In the genomic region with DNA sequence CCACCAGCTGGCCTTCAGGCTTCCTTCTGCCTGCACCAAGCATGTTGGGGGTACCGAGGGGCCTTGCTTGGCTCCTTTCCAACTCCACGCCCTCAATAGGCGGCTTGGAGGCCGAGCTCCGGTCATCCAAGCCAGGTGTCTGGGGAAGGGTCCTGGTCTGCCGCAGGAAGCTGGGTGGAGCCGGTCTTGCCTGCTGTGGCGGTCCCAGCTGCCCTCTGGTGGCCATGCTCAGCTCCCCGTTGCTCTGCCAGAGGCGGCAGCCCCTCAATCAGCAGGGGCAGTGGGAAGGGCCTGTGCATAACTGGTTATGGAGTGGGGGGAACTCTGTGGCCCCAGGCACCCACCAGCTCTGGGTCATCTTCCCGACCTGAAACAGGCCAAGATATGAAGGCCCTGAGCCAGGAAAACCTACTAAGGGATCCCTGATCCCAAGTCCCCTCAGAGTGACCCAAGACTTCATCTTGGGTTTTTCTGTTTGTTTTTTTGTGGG, we compare ENCODE assay signal across 1 cellular context.
TF ChIP-seq lines count a peak whose summit lies in the region.

No MANE protein-coding gene starts in this region.

TF ChIP-seq in K562, 482 proteins besides CTCF, POLR2A, EP300 and RAD21 (continues in another document):
- TF ChIP-seq, protein P1, sequence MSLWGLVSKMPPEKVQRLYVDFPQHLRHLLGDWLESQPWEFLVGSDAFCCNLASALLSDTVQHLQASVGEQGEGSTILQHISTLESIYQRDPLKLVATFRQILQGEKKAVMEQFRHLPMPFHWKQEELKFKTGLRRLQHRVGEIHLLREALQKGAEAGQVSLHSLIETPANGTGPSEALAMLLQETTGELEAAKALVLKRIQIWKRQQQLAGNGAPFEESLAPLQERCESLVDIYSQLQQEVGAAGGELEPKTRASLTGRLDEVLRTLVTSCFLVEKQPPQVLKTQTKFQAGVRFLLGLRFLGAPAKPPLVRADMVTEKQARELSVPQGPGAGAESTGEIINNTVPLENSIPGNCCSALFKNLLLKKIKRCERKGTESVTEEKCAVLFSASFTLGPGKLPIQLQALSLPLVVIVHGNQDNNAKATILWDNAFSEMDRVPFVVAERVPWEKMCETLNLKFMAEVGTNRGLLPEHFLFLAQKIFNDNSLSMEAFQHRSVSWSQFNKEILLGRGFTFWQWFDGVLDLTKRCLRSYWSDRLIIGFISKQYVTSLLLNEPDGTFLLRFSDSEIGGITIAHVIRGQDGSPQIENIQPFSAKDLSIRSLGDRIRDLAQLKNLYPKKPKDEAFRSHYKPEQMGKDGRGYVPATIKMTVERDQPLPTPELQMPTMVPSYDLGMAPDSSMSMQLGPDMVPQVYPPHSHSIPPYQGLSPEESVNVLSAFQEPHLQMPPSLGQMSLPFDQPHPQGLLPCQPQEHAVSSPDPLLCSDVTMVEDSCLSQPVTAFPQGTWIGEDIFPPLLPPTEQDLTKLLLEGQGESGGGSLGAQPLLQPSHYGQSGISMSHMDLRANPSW (CRISPR knock-in tag; IDR thresholded peaks at IDR 0.05), result no peak
- 0 out of 2 replicates have a peak, but pooled peaks have one; percentile 19 for TF ChIP-seq RFX7 (CRISPR knock-in tag; IDR thresholded peaks at IDR 0.05)
- TF ChIP-seq, protein P2, sequence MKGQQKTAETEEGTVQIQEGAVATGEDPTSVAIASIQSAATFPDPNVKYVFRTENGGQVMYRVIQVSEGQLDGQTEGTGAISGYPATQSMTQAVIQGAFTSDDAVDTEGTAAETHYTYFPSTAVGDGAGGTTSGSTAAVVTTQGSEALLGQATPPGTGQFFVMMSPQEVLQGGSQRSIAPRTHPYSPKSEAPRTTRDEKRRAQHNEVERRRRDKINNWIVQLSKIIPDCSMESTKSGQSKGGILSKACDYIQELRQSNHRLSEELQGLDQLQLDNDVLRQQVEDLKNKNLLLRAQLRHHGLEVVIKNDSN (CRISPR knock-in tag; IDR thresholded peaks at IDR 0.05), result no peak
- TF ChIP-seq, protein P3, sequence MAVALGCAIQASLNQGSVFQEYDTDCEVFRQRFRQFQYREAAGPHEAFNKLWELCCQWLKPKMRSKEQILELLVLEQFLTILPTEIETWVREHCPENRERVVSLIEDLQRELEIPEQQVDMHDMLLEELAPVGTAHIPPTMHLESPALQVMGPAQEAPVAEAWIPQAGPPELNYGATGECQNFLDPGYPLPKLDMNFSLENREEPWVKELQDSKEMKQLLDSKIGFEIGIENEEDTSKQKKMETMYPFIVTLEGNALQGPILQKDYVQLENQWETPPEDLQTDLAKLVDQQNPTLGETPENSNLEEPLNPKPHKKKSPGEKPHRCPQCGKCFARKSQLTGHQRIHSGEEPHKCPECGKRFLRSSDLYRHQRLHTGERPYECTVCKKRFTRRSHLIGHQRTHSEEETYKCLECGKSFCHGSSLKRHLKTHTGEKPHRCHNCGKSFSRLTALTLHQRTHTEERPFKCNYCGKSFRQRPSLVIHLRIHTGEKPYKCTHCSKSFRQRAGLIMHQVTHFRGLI (CRISPR knock-in tag; IDR thresholded peaks at IDR 0.05), result no peak
- TF ChIP-seq RHOXF2B (CRISPR knock-in tag; conservative IDR thresholded peaks at IDR 0.05), result peak; percentile 84; the same call in 1 of the 2 replicates
- peak; percentile 69 for TF ChIP-seq WHSC1 (IDR thresholded peaks at IDR 0.05; ENCODE audit: low read length)
- TF ChIP-seq SMC3 (conservative IDR thresholded peaks at IDR 0.05; ENCODE audit: insufficient read depth, low read depth, low read length), result peak; percentile 98
- no peak for TF ChIP-seq POLR2AphosphoS2 (IDR thresholded peaks at IDR 0.05; ENCODE audit: low read length)
- no peak for TF ChIP-seq NCOA1 (IDR thresholded peaks at IDR 0.05; ENCODE audit: low read depth)
- TF ChIP-seq RAD51 (IDR thresholded peaks at IDR 0.05; ENCODE audit: borderline replicate concordance, low read depth), result no peak
- TF ChIP-seq MAZ (CRISPR knock-in tag; conservative IDR thresholded peaks at IDR 0.05 in 1 of 2, IDR thresholded peaks at IDR 0.05 in 1 of 2), result peak in 1 of 2 experiments; percentile 62; a peak in 1 of 4 replicates
- TF ChIP-seq ZC3H11A (IDR thresholded peaks at IDR 0.05; ENCODE audit: low read depth, low read length), result 0 out of 2 replicates have a peak, but pooled peaks have one; percentile 74
- no peak for TF ChIP-seq BRF1 (IDR thresholded peaks at IDR 0.05; ENCODE audit: borderline replicate concordance, extremely low read depth, insufficient read length)
- no peak for TF ChIP-seq HOXB6 (CRISPR knock-in tag; IDR thresholded peaks at IDR 0.05; ENCODE audit: borderline replicate concordance)
- TF ChIP-seq CHD1 (IDR thresholded peaks at IDR 0.05; ENCODE audit: low read length), result no peak
- TF ChIP-seq, protein P4, sequence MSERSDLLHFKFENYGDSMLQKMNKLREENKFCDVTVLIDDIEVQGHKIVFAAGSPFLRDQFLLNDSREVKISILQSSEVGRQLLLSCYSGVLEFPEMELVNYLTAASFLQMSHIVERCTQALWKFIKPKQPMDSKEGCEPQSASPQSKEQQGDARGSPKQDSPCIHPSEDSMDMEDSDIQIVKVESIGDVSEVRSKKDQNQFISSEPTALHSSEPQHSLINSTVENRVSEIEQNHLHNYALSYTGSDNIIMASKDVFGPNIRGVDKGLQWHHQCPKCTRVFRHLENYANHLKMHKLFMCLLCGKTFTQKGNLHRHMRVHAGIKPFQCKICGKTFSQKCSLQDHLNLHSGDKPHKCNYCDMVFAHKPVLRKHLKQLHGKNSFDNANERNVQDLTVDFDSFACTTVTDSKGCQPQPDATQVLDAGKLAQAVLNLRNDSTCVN (CRISPR knock-in tag; IDR thresholded peaks at IDR 0.05), result peak; percentile 3; the same call in 1 of the 2 replicates
- peak; percentile 42 to 62; a peak in 2 of 4 replicates for TF ChIP-seq RCOR1 (IDR thresholded peaks at IDR 0.05; ENCODE audit: borderline replicate concordance in 1 of 2, low read depth in 2 of 2, low read length in 2 of 2)
- TF ChIP-seq, protein P5, sequence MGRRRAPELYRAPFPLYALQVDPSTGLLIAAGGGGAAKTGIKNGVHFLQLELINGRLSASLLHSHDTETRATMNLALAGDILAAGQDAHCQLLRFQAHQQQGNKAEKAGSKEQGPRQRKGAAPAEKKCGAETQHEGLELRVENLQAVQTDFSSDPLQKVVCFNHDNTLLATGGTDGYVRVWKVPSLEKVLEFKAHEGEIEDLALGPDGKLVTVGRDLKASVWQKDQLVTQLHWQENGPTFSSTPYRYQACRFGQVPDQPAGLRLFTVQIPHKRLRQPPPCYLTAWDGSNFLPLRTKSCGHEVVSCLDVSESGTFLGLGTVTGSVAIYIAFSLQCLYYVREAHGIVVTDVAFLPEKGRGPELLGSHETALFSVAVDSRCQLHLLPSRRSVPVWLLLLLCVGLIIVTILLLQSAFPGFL (CRISPR knock-in tag; IDR thresholded peaks at IDR 0.05), result no peak
- TF ChIP-seq HDAC6 (IDR thresholded peaks at IDR 0.05; ENCODE audit: low read depth, low read length), result peak; percentile 65; the same call in 1 of the 2 replicates
- TF ChIP-seq, protein P6, sequence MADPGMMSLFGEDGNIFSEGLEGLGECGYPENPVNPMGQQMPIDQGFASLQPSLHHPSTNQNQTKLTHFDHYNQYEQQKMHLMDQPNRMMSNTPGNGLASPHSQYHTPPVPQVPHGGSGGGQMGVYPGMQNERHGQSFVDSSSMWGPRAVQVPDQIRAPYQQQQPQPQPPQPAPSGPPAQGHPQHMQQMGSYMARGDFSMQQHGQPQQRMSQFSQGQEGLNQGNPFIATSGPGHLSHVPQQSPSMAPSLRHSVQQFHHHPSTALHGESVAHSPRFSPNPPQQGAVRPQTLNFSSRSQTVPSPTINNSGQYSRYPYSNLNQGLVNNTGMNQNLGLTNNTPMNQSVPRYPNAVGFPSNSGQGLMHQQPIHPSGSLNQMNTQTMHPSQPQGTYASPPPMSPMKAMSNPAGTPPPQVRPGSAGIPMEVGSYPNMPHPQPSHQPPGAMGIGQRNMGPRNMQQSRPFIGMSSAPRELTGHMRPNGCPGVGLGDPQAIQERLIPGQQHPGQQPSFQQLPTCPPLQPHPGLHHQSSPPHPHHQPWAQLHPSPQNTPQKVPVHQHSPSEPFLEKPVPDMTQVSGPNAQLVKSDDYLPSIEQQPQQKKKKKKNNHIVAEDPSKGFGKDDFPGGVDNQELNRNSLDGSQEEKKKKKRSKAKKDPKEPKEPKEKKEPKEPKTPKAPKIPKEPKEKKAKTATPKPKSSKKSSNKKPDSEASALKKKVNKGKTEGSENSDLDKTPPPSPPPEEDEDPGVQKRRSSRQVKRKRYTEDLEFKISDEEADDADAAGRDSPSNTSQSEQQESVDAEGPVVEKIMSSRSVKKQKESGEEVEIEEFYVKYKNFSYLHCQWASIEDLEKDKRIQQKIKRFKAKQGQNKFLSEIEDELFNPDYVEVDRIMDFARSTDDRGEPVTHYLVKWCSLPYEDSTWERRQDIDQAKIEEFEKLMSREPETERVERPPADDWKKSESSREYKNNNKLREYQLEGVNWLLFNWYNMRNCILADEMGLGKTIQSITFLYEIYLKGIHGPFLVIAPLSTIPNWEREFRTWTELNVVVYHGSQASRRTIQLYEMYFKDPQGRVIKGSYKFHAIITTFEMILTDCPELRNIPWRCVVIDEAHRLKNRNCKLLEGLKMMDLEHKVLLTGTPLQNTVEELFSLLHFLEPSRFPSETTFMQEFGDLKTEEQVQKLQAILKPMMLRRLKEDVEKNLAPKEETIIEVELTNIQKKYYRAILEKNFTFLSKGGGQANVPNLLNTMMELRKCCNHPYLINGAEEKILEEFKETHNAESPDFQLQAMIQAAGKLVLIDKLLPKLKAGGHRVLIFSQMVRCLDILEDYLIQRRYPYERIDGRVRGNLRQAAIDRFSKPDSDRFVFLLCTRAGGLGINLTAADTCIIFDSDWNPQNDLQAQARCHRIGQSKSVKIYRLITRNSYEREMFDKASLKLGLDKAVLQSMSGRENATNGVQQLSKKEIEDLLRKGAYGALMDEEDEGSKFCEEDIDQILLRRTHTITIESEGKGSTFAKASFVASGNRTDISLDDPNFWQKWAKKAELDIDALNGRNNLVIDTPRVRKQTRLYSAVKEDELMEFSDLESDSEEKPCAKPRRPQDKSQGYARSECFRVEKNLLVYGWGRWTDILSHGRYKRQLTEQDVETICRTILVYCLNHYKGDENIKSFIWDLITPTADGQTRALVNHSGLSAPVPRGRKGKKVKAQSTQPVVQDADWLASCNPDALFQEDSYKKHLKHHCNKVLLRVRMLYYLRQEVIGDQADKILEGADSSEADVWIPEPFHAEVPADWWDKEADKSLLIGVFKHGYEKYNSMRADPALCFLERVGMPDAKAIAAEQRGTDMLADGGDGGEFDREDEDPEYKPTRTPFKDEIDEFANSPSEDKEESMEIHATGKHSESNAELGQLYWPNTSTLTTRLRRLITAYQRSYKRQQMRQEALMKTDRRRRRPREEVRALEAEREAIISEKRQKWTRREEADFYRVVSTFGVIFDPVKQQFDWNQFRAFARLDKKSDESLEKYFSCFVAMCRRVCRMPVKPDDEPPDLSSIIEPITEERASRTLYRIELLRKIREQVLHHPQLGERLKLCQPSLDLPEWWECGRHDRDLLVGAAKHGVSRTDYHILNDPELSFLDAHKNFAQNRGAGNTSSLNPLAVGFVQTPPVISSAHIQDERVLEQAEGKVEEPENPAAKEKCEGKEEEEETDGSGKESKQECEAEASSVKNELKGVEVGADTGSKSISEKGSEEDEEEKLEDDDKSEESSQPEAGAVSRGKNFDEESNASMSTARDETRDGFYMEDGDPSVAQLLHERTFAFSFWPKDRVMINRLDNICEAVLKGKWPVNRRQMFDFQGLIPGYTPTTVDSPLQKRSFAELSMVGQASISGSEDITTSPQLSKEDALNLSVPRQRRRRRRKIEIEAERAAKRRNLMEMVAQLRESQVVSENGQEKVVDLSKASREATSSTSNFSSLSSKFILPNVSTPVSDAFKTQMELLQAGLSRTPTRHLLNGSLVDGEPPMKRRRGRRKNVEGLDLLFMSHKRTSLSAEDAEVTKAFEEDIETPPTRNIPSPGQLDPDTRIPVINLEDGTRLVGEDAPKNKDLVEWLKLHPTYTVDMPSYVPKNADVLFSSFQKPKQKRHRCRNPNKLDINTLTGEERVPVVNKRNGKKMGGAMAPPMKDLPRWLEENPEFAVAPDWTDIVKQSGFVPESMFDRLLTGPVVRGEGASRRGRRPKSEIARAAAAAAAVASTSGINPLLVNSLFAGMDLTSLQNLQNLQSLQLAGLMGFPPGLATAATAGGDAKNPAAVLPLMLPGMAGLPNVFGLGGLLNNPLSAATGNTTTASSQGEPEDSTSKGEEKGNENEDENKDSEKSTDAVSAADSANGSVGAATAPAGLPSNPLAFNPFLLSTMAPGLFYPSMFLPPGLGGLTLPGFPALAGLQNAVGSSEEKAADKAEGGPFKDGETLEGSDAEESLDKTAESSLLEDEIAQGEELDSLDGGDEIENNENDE (IDR thresholded peaks at IDR 0.05; ENCODE audit: low read depth, low read length), result peak; percentile 68
- TF ChIP-seq NONO (IDR thresholded peaks at IDR 0.05; ENCODE audit: low read depth in 2 of 2, low read length in 1 of 2), result no peak
- TF ChIP-seq ZNF134 (CRISPR knock-in tag; conservative IDR thresholded peaks at IDR 0.05), result no peak
- TF ChIP-seq CHD2 (IDR thresholded peaks at IDR 0.05; ENCODE audit: low read depth, low read length), result 0 out of 2 replicates have a peak, but pooled peaks have one; percentile 28
- no peak for TF ChIP-seq NR4A1 (CRISPR knock-in tag; IDR thresholded peaks at IDR 0.05)
- no peak for TF ChIP-seq NR4A1 (tag; IDR thresholded peaks at IDR 0.05)
- TF ChIP-seq, protein P7, sequence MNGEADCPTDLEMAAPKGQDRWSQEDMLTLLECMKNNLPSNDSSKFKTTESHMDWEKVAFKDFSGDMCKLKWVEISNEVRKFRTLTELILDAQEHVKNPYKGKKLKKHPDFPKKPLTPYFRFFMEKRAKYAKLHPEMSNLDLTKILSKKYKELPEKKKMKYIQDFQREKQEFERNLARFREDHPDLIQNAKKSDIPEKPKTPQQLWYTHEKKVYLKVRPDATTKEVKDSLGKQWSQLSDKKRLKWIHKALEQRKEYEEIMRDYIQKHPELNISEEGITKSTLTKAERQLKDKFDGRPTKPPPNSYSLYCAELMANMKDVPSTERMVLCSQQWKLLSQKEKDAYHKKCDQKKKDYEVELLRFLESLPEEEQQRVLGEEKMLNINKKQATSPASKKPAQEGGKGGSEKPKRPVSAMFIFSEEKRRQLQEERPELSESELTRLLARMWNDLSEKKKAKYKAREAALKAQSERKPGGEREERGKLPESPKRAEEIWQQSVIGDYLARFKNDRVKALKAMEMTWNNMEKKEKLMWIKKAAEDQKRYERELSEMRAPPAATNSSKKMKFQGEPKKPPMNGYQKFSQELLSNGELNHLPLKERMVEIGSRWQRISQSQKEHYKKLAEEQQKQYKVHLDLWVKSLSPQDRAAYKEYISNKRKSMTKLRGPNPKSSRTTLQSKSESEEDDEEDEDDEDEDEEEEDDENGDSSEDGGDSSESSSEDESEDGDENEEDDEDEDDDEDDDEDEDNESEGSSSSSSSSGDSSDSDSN (IDR thresholded peaks at IDR 0.05; ENCODE audit: borderline replicate concordance in 1 of 2, low read depth in 2 of 2, low read length in 2 of 2), result peak in 1 of 2 experiments; percentile 68; a peak in 1 of 4 replicates
- no peak for TF ChIP-seq FOS (IDR thresholded peaks at IDR 0.05; ENCODE audit: extremely low read depth, insufficient read length)
- no peak for TF ChIP-seq SNRNP70 (optimal IDR thresholded peaks at IDR 0.05; ENCODE audit: low read depth, low read length)
- TF ChIP-seq ZNF57 (CRISPR knock-in tag; IDR thresholded peaks at IDR 0.05), result peak; percentile 10; the same call in 1 of the 2 replicates
- TF ChIP-seq KLF1 (tag; IDR thresholded peaks at IDR 0.05), result peak; percentile 83; the same call in 1 of the 2 replicates
- peak; percentile 24 for TF ChIP-seq KAT2B (IDR thresholded peaks at IDR 0.05; ENCODE audit: low read depth, low read length)
- no peak for TF ChIP-seq ZNF263 (CRISPR knock-in tag; IDR thresholded peaks at IDR 0.05; ENCODE audit: borderline replicate concordance)
